ENCODE assay signal across 8 cellular contexts in the genomic region with DNA sequence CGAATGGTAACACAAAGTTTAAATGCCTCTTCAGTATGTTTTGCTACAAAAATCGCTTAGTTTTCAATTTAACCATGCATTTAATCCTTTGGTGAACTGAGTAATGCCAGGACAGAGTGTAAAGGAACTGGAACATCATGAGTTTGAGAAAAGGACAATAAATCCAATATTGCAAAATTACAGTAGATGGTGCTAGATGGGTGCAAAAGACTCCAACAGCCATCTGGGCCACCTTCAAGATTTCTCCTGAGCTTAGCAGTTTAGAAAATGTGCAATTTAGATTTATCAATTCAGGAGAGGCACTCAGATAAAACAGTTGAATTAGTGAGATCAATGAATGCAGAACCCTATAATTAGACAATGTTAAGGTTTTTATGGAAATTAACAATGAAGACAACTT. TPM values are rescaled to one million over a fixed set of nuclear protein-coding genes. Genes with fewer than 3 reads are reported as not detected.
DNase-seq lines count a peak whose midpoint lies in the region; ATAC-seq and TF ChIP-seq lines count a peak whose summit lies in the region.

No MANE protein-coding gene starts in this region.

- no peak for TF ChIP-seq POLR2A in Peyer's patch (IDR thresholded peaks at IDR 0.05)

- DNase-seq in HFF-Myc (ENCODE audit: extremely low read depth, low read depth) (no peak), Peyer's patch (no peak), globus pallidus (ENCODE audit: low spot score) (peak; percentile 6), iPS-NIHi7 (ENCODE audit: extremely low spot score) (no peak), mesenteric fat pad (ENCODE audit: low spot score) (no peak)

- H3K9me3 ChIP-seq in Peyer's patch, result no peaks in the 10 kb centered on the region

- H3K27ac ChIP-seq in C4-2B (no peak overlapping the region), Peyer's patch (no peak overlapping the region)

- no peaks in the 10 kb centered on the region for H3K4me1 ChIP-seq in Peyer's patch

- no peaks in the 10 kb centered on the region for H3K27me3 ChIP-seq in Peyer's patch

- ATAC-seq in GM18870 (IDR thresholded peaks at IDR 0.05; ENCODE audit: unreplicated experiment) (no peak), GM21390 (IDR thresholded peaks at IDR 0.05; ENCODE audit: unreplicated experiment) (no peak)

- no peaks in the 10 kb centered on the region for H3K36me3 ChIP-seq in Peyer's patch

- TF ChIP-seq CTCF in C4-2B (conservative IDR thresholded peaks at IDR 0.05), result peak; percentile 38
- peak; percentile 7 for TF ChIP-seq CTCF in HFF-Myc (IDR thresholded peaks at IDR 0.05; ENCODE audit: low read depth, low read length, missing control alignments)
- TF ChIP-seq CTCF in Peyer's patch (IDR thresholded peaks at IDR 0.05), result peak in 4 of 6 experiments; percentile 28 to 69 (median 54)

- H3K4me3 ChIP-seq in HFF-Myc (replicated peaks; ENCODE audit: low read depth, low read length) (no peak overlapping the region), Peyer's patch (no peak overlapping the region)

RNA-seq across cellular contexts. Expression of a gene that starts 33.2 kb away (rescaled TPM):
- total RNA-seq in Peyer's patch (10 to 100 TPM; 22.3 to 29.9 (median 27.8) TPM), mesenteric fat pad (35.0 TPM)
